In genomic region chr6:169339731-169340314, GRCh38 we compare ENCODE assay signal across 1 cellular context.
TF ChIP-seq lines count a peak whose summit lies in the region.

No MANE protein-coding gene starts in this region.

TF ChIP-seq in GM23338, 12 proteins besides CTCF, POLR2A, EP300 and RAD21 (continued from another document):
- TF ChIP-seq REST (IDR thresholded peaks at IDR 0.05; ENCODE audit: unreplicated experiment) = no peak
- TF ChIP-seq ETS1 (IDR thresholded peaks at IDR 0.05) = no peak
- TF ChIP-seq NANOG (IDR thresholded peaks at IDR 0.05; ENCODE audit: borderline replicate concordance) = no peak
- no peak for TF ChIP-seq JUNB (IDR thresholded peaks at IDR 0.05; ENCODE audit: unreplicated experiment)
- no peak for TF ChIP-seq ZNF462 (CRISPR knock-in tag; IDR thresholded peaks at IDR 0.05)
- no peak for TF ChIP-seq ZNF114 (CRISPR knock-in tag; IDR thresholded peaks at IDR 0.05)
- TF ChIP-seq EZH2phosphoT487 (IDR thresholded peaks at IDR 0.05; ENCODE audit: unreplicated experiment) = no peak
- no peak for TF ChIP-seq POLR2AphosphoS5 (IDR thresholded peaks at IDR 0.05; ENCODE audit: low read depth)
- no peak for TF ChIP-seq STAT1 (IDR thresholded peaks at IDR 0.05; ENCODE audit: unreplicated experiment)
- no peak for TF ChIP-seq EZH2 (IDR thresholded peaks at IDR 0.05; ENCODE audit: low read depth, unreplicated experiment)
- TF ChIP-seq CREB1 (CRISPR knock-in tag; IDR thresholded peaks at IDR 0.05; ENCODE audit: low read depth) = no peak
